In genomic region chr2:38642373-38643017, GRCh38 we compare ENCODE assay signal across 9 cellular contexts. TPM values are rescaled to one million over a fixed set of nuclear protein-coding genes. Genes with fewer than 3 reads are reported as not detected.
A peak's percentile ranks its signal among the peaks of the same experiment; 100 is the strongest.
DNase-seq lines count a peak whose midpoint lies in the region; ATAC-seq and TF ChIP-seq lines count a peak whose summit lies in the region.
"Not testable (repeated sequence)": the region's sequence is repeated elsewhere in the genome, so short reads cannot be mapped to it uniquely, and the experiment has no call there.
"Had no signal": no experiment of that assay in that cellular context is flagged by ENCODE, and none has a peak within 500 bp of the region (broad histone marks: within the 10 kb centered on the region; RNA-seq: fewer than 3 reads in every experiment).

No MANE protein-coding gene starts in this region.

- H3K4me3 Mint-ChIP-seq in CD8-positive, alpha-beta T cell; T-helper 1 cell treated with Interleukin-12 subunit alpha and Interleukin-12 subunit beta and Interleukin-4 antibody, amounts not matched to agents 30 μg/mL and 1 μg/mL, for 36 hours; activated CD4-positive, alpha-beta T cell treated with anti-CD3 and anti-CD28 coated beads, Interleukin-2, amount 10 ng/mL, durations not matched to agents 7 days and 5 days; activated T-helper 1 cell treated with anti-CD3 and anti-CD28 coated beads, Interleukin-12 subunit alpha, Interleukin-12 subunit beta, Interleukin-2, Interleukin-4 antibody, amounts not matched to agents 30 ng/mL and 10 ng/mL and 1 ng/mL, durations not matched to agents 14 hours and 24 hours and 36 hours; activated naive CD8-positive, alpha-beta T cell treated with anti-CD3 and anti-CD28 coated beads, Interleukin-2, amount 50 U/mL, for 24 hours; naive thymus-derived CD4-positive, alpha-beta T cell: not testable (repeated sequence)

- H3K4me1 ChIP-seq in CD8-positive, alpha-beta T cell (ENCODE audit: insufficient read depth, low read length); naive thymus-derived CD4-positive, alpha-beta T cell (ENCODE audit: control insufficient read depth in 2 of 2, insufficient read depth in 2 of 2, low read length in 2 of 2); testis: not testable (repeated sequence)

- TF ChIP-seq CTCF in CD8-positive, alpha-beta T cell (IDR thresholded peaks at IDR 0.05); HL-60 (IDR thresholded peaks at IDR 0.05; ENCODE audit: insufficient read depth, low read length); testis (IDR thresholded peaks at IDR 0.05): not testable (repeated sequence)

- H3K27ac Mint-ChIP-seq in CD8-positive, alpha-beta T cell = peak overlapping the region; percentile 27
- peak overlapping the region; percentile 67 for H3K27ac Mint-ChIP-seq in T-helper 1 cell treated with Interleukin-12 subunit alpha and Interleukin-12 subunit beta and Interleukin-4 antibody, amounts not matched to agents 30 μg/mL and 1 μg/mL, for 36 hours
- peak overlapping the region; percentile 76 for H3K27ac Mint-ChIP-seq in activated CD4-positive, alpha-beta T cell treated with anti-CD3 and anti-CD28 coated beads, Interleukin-2, amount 10 ng/mL, durations not matched to agents 7 days and 5 days
- peak overlapping the region; percentile 48 for H3K27ac Mint-ChIP-seq in activated T-helper 1 cell treated with anti-CD3 and anti-CD28 coated beads, Interleukin-12 subunit alpha, Interleukin-12 subunit beta, Interleukin-2, Interleukin-4 antibody, amounts not matched to agents 30 ng/mL and 10 ng/mL and 1 ng/mL, durations not matched to agents 14 hours and 24 hours and 36 hours
- H3K27ac Mint-ChIP-seq in activated naive CD8-positive, alpha-beta T cell treated with anti-CD3 and anti-CD28 coated beads, Interleukin-2, amount 50 U/mL, for 24 hours = peak overlapping the region; percentile 2
- peak overlapping the region in 8 of 9 donors; percentile 44 to 86 (median 66) for H3K27ac Mint-ChIP-seq in naive thymus-derived CD4-positive, alpha-beta T cell

- H3K27me3 Mint-ChIP-seq in CD8-positive, alpha-beta T cell (ENCODE audit: low read depth); T-helper 1 cell treated with Interleukin-12 subunit alpha and Interleukin-12 subunit beta and Interleukin-4 antibody, amounts not matched to agents 30 μg/mL and 1 μg/mL, for 36 hours (ENCODE audit: low read depth); activated CD4-positive, alpha-beta T cell treated with anti-CD3 and anti-CD28 coated beads, Interleukin-2, amount 10 ng/mL, durations not matched to agents 7 days and 5 days; activated T-helper 1 cell treated with anti-CD3 and anti-CD28 coated beads, Interleukin-12 subunit alpha, Interleukin-12 subunit beta, Interleukin-2, Interleukin-4 antibody, amounts not matched to agents 30 ng/mL and 10 ng/mL and 1 ng/mL, durations not matched to agents 14 hours and 24 hours and 36 hours (ENCODE audit: insufficient read depth); activated naive CD8-positive, alpha-beta T cell treated with anti-CD3 and anti-CD28 coated beads, Interleukin-2, amount 50 U/mL, for 24 hours; naive thymus-derived CD4-positive, alpha-beta T cell: not testable (repeated sequence)

- not testable (repeated sequence) for H3K36me3 ChIP-seq in CD8-positive, alpha-beta T cell (ENCODE audit: insufficient read depth, low read length); naive thymus-derived CD4-positive, alpha-beta T cell (ENCODE audit: control insufficient read depth in 2 of 3, insufficient read depth in 3 of 3, low read length in 3 of 3); testis (ENCODE audit: low read depth, missing control alignments)

- H3K36me3 Mint-ChIP-seq in CD8-positive, alpha-beta T cell; T-helper 1 cell treated with Interleukin-12 subunit alpha and Interleukin-12 subunit beta and Interleukin-4 antibody, amounts not matched to agents 30 μg/mL and 1 μg/mL, for 36 hours (ENCODE audit: low read depth); activated T-helper 1 cell treated with anti-CD3 and anti-CD28 coated beads, Interleukin-12 subunit alpha, Interleukin-12 subunit beta, Interleukin-2, Interleukin-4 antibody, amounts not matched to agents 30 ng/mL and 10 ng/mL and 1 ng/mL, durations not matched to agents 14 hours and 24 hours and 36 hours (ENCODE audit: low read depth); activated naive CD8-positive, alpha-beta T cell treated with anti-CD3 and anti-CD28 coated beads, Interleukin-2, amount 50 U/mL, for 24 hours (ENCODE audit: low read depth): not testable (repeated sequence)
- peaks cover 22% of the 10 kb centered on the region for H3K36me3 Mint-ChIP-seq in activated CD4-positive, alpha-beta T cell treated with anti-CD3 and anti-CD28 coated beads, Interleukin-2, amount 10 ng/mL, durations not matched to agents 7 days and 5 days (ENCODE audit: low read depth)
- H3K36me3 Mint-ChIP-seq in naive thymus-derived CD4-positive, alpha-beta T cell = peaks cover 0 to 14% (median 0%) of the 10 kb centered on the region in 5 donors

- POLR2A ChIA-PET in CD8-positive, alpha-beta T cell (lab: Charles Lee); activated CD4-positive, alpha-beta T cell treated with anti-CD3 and anti-CD28 coated beads, Interleukin-2, amount 10 ng/mL, durations not matched to agents 7 days and 5 days (lab: Charles Lee): not testable (repeated sequence)
- POLR2A ChIA-PET in naive thymus-derived CD4-positive, alpha-beta T cell (lab: Charles Lee) = interaction anchor here (0.6 kb wide), 1 partner anchor 37 kb away, joined by 4 read pairs; no protein-coding TSS in a partner anchor

- not testable (repeated sequence) for ATAC-seq in CD8-positive, alpha-beta T cell; activated naive CD8-positive, alpha-beta T cell treated with anti-CD3 and anti-CD28 coated beads, Interleukin-2, amount 50 U/mL, for 24 hours; naive thymus-derived CD4-positive, alpha-beta T cell

- CTCF ChIA-PET in CD8-positive, alpha-beta T cell (lab: Charles Lee) = interaction anchor here (1.5 to 1.7 kb wide), 2 partner anchors 38 to 61 kb away, joined by 4 to 5 read pairs; no protein-coding TSS in a partner anchor
- CTCF ChIA-PET in activated CD4-positive, alpha-beta T cell treated with anti-CD3 and anti-CD28 coated beads, Interleukin-2, amount 10 ng/mL, durations not matched to agents 7 days and 5 days (lab: Charles Lee) = interaction anchor here (1.0 to 1.8 kb wide), 5 partner anchors 10 to 41 kb away, joined by 3 to 13 read pairs (median 5); partner anchors contain the start of gene GALM
- CTCF ChIA-PET in naive thymus-derived CD4-positive, alpha-beta T cell (lab: Charles Lee) = interaction anchor here (0.6 to 1.0 kb wide), 2 partner anchors 61 to 267 kb away, joined by 3 read pairs; no protein-coding TSS in a partner anchor

- DNase-seq in CD8-positive, alpha-beta T cell; HL-60 (ENCODE audit: low read depth in 1 of 2, low spot score in 1 of 2); activated CD4-positive, alpha-beta T cell treated with anti-CD3 and anti-CD28 coated beads, Interleukin-2, amount 10 ng/mL, durations not matched to agents 7 days and 5 days; activated T-helper 1 cell treated with anti-CD3 and anti-CD28 coated beads, Interleukin-12 subunit alpha, Interleukin-12 subunit beta, Interleukin-2, Interleukin-4 antibody, amounts not matched to agents 30 ng/mL and 10 ng/mL and 1 ng/mL, durations not matched to agents 14 hours and 24 hours and 36 hours (ENCODE audit: low spot score); activated naive CD8-positive, alpha-beta T cell treated with anti-CD3 and anti-CD28 coated beads, Interleukin-2, amount 50 U/mL, for 24 hours; naive thymus-derived CD4-positive, alpha-beta T cell; testis: not testable (repeated sequence)

- not testable (repeated sequence) for H3K9me3 ChIP-seq in CD8-positive, alpha-beta T cell (ENCODE audit: low read length); naive thymus-derived CD4-positive, alpha-beta T cell (ENCODE audit: control insufficient read depth in 2 of 3, low read length in 3 of 3); testis

- intact Hi-C loops in CD8-positive, alpha-beta T cell (cut with DNase I, micrococcal nuclease) = loop anchor here in 1 of 2 experiments (2.0 kb wide), 1 partner anchor 42 kb away; no protein-coding TSS in a partner anchor
- intact Hi-C loops in activated T-helper 1 cell treated with anti-CD3 and anti-CD28 coated beads, Interleukin-12 subunit alpha, Interleukin-12 subunit beta, Interleukin-2, Interleukin-4 antibody, amounts not matched to agents 30 ng/mL and 10 ng/mL and 1 ng/mL, durations not matched to agents 14 hours and 24 hours and 36 hours (cut with micrococcal nuclease); testis (cut with DNase I; ENCODE audit: low total_unique reads): not testable (repeated sequence)
- intact Hi-C loops in naive thymus-derived CD4-positive, alpha-beta T cell (cut with micrococcal nuclease) = loop anchor here (1.0 to 5.0 kb wide), 3 partner anchors 24 to 265 kb away; partner anchors contain the start of genes GALM (in 2 of the 2) and ATL2 (in 1 of the 2)

- not testable (repeated sequence) for H3K27me3 ChIP-seq in CD8-positive, alpha-beta T cell (ENCODE audit: insufficient read depth, low read length); HL-60 (ENCODE audit: insufficient read depth, poor library complexity, severe bottlenecking); naive thymus-derived CD4-positive, alpha-beta T cell (ENCODE audit: control insufficient read depth in 2 of 2, insufficient read depth in 2 of 2, low read length in 2 of 2); testis

- 65 to 75% methylated on average over 14 of the region's 14 CpGs for WGBS in testis, 2 donors

- not testable (repeated sequence) for TF ChIP-seq POLR2A in testis (IDR thresholded peaks at IDR 0.05)

- H3K4me3 ChIP-seq in CD8-positive, alpha-beta T cell (ENCODE audit: low read depth, low read length); HL-60 (replicated peaks; ENCODE audit: insufficient read depth, low read length); naive thymus-derived CD4-positive, alpha-beta T cell (ENCODE audit: low read length): not testable (repeated sequence)
- H3K4me3 ChIP-seq in testis = peak overlapping the region; percentile 29 to 49

- H3K4me1 Mint-ChIP-seq in CD8-positive, alpha-beta T cell (ENCODE audit: low read depth) = not testable (repeated sequence)
- H3K4me1 Mint-ChIP-seq in T-helper 1 cell treated with Interleukin-12 subunit alpha and Interleukin-12 subunit beta and Interleukin-4 antibody, amounts not matched to agents 30 μg/mL and 1 μg/mL, for 36 hours (ENCODE audit: low read depth) = peaks cover 30% of the 10 kb centered on the region
- H3K4me1 Mint-ChIP-seq in activated CD4-positive, alpha-beta T cell treated with anti-CD3 and anti-CD28 coated beads, Interleukin-2, amount 10 ng/mL, durations not matched to agents 7 days and 5 days = peaks cover 48% of the 10 kb centered on the region
- H3K4me1 Mint-ChIP-seq in activated T-helper 1 cell treated with anti-CD3 and anti-CD28 coated beads, Interleukin-12 subunit alpha, Interleukin-12 subunit beta, Interleukin-2, Interleukin-4 antibody, amounts not matched to agents 30 ng/mL and 10 ng/mL and 1 ng/mL, durations not matched to agents 14 hours and 24 hours and 36 hours (ENCODE audit: low read depth) = peaks cover 51% of the 10 kb centered on the region
- peaks cover 26% of the 10 kb centered on the region for H3K4me1 Mint-ChIP-seq in activated naive CD8-positive, alpha-beta T cell treated with anti-CD3 and anti-CD28 coated beads, Interleukin-2, amount 50 U/mL, for 24 hours
- peaks cover 6 to 43% (median 13%) of the 10 kb centered on the region in 7 donors for H3K4me1 Mint-ChIP-seq in naive thymus-derived CD4-positive, alpha-beta T cell

- H3K9me3 Mint-ChIP-seq in CD8-positive, alpha-beta T cell; T-helper 1 cell treated with Interleukin-12 subunit alpha and Interleukin-12 subunit beta and Interleukin-4 antibody, amounts not matched to agents 30 μg/mL and 1 μg/mL, for 36 hours; activated CD4-positive, alpha-beta T cell treated with anti-CD3 and anti-CD28 coated beads, Interleukin-2, amount 10 ng/mL, durations not matched to agents 7 days and 5 days; activated T-helper 1 cell treated with anti-CD3 and anti-CD28 coated beads, Interleukin-12 subunit alpha, Interleukin-12 subunit beta, Interleukin-2, Interleukin-4 antibody, amounts not matched to agents 30 ng/mL and 10 ng/mL and 1 ng/mL, durations not matched to agents 14 hours and 24 hours and 36 hours; activated naive CD8-positive, alpha-beta T cell treated with anti-CD3 and anti-CD28 coated beads, Interleukin-2, amount 50 U/mL, for 24 hours; naive thymus-derived CD4-positive, alpha-beta T cell: not testable (repeated sequence)

- H3K27ac ChIP-seq in CD8-positive, alpha-beta T cell (ENCODE audit: low read depth, low read length); naive thymus-derived CD4-positive, alpha-beta T cell (ENCODE audit: low read depth, low read length); testis: not testable (repeated sequence)
- peak overlapping the region; percentile 87 for H3K27ac ChIP-seq in HL-60 (replicated peaks)

RNA-seq across cellular contexts. Expression of gene GALM, which starts 23.4 kb away (rescaled TPM):
- total RNA-seq in CD8-positive, alpha-beta T cell = 1 to 10 TPM; 4.4 to 4.7 TPM
- total RNA-seq in activated CD4-positive, alpha-beta T cell treated with anti-CD3 and anti-CD28 coated beads, Interleukin-2, amount 10 ng/mL, durations not matched to agents 7 days and 5 days = 10 to 100 TPM; 39.7 to 41.1 TPM
- 77.0 and 78.4 TPM in 2 replicates for total RNA-seq in activated T-helper 1 cell treated with anti-CD3 and anti-CD28 coated beads, Interleukin-12 subunit alpha, Interleukin-12 subunit beta, Interleukin-2, Interleukin-4 antibody, amounts not matched to agents 30 ng/mL and 10 ng/mL and 1 ng/mL, durations not matched to agents 14 hours and 24 hours and 36 hours
- 10 to 100 TPM in 4 of 5 experiments, 1 to 10 TPM in 1; 4.3 to 52.5 (median 14.4) TPM for total RNA-seq in naive thymus-derived CD4-positive, alpha-beta T cell
- 10 to 100 TPM; 14.7 to 17.5 TPM for polyA plus RNA-seq in naive thymus-derived CD4-positive, alpha-beta T cell
- total RNA-seq in testis = 1 to 10 TPM; 8.5 to 9.1 TPM
- 11.8 TPM for polyA plus RNA-seq in testis (ENCODE audit: insufficient read depth, low read depth, low replicate concordance)
- total RNA-seq: HT1080 had no signal

RNA-seq across cellular contexts. Expression of gene HNRNPLL, which starts 39.8 kb away (rescaled TPM):
- 10 to 100 TPM; 35.0 to 37.6 TPM for total RNA-seq in CD8-positive, alpha-beta T cell
- total RNA-seq in activated CD4-positive, alpha-beta T cell treated with anti-CD3 and anti-CD28 coated beads, Interleukin-2, amount 10 ng/mL, durations not matched to agents 7 days and 5 days = 10 to 100 TPM; 54.2 to 55.8 TPM
- total RNA-seq in activated T-helper 1 cell treated with anti-CD3 and anti-CD28 coated beads, Interleukin-12 subunit alpha, Interleukin-12 subunit beta, Interleukin-2, Interleukin-4 antibody, amounts not matched to agents 30 ng/mL and 10 ng/mL and 1 ng/mL, durations not matched to agents 14 hours and 24 hours and 36 hours = 85.8 and 91.5 TPM in 2 replicates
- total RNA-seq in naive thymus-derived CD4-positive, alpha-beta T cell = 10 to 100 TPM; 10.1 to 66.8 (median 30.2) TPM
- polyA plus RNA-seq in naive thymus-derived CD4-positive, alpha-beta T cell = 10 to 100 TPM; 14.1 to 16.4 TPM
- 10 to 100 TPM; 82.0 to 85.1 TPM for total RNA-seq in testis
- 107 TPM for polyA plus RNA-seq in testis (ENCODE audit: insufficient read depth, low read depth, low replicate concordance)

Comparison
In these comparisons a context has a peak if more than half of its experiments do, and no peak if none do; other contexts are left out.
1. H3K27ac Mint-ChIP-seq: peak in every context shown above with its lines; median percentile 76 in activated CD4-positive, alpha-beta T cell treated with anti-CD3 and anti-CD28 coated beads, Interleukin-2, amount 10 ng/mL, durations not matched to agents 7 days and 5 days; 67 in T-helper 1 cell treated with Interleukin-12 subunit alpha and Interleukin-12 subunit beta and Interleukin-4 antibody, amounts not matched to agents 30 μg/mL and 1 μg/mL, for 36 hours; 66 in naive thymus-derived CD4-positive, alpha-beta T cell; 48 in activated T-helper 1 cell treated with anti-CD3 and anti-CD28 coated beads, Interleukin-12 subunit alpha, Interleukin-12 subunit beta, Interleukin-2, Interleukin-4 antibody, amounts not matched to agents 30 ng/mL and 10 ng/mL and 1 ng/mL, durations not matched to agents 14 hours and 24 hours and 36 hours; 27 in CD8-positive, alpha-beta T cell; 2 in activated naive CD8-positive, alpha-beta T cell treated with anti-CD3 and anti-CD28 coated beads, Interleukin-2, amount 50 U/mL, for 24 hours.